2 cellular contexts compared by ENCODE assay signal in genomic region chr15:79294075-79294474, GRCh38.
TF ChIP-seq lines count a peak whose summit lies in the region.

No MANE protein-coding gene starts in this region.

TF ChIP-seq in HepG2, 621 proteins besides CTCF, POLR2A, EP300 and RAD21:
- TF ChIP-seq REST (IDR thresholded peaks at IDR 0.05; ENCODE audit: borderline replicate concordance in 1 of 2, low read depth in 1 of 2, low read length in 2 of 2) (peak; percentile 1 to 81; a peak in 3 of 4 replicates), ZNF709 (CRISPR knock-in tag; IDR thresholded peaks at IDR 0.05) (no peak)

TF ChIP-seq in WTC11, 78 proteins besides CTCF, POLR2A, EP300 and RAD21:
- TF ChIP-seq NFYB (CRISPR knock-in tag; conservative IDR thresholded peaks at IDR 0.05; ENCODE audit: low read depth) = no peak
- TF ChIP-seq ZNF281 (CRISPR knock-in tag; IDR thresholded peaks at IDR 0.05) = no peak
- TF ChIP-seq ESRRA (CRISPR knock-in tag; IDR thresholded peaks at IDR 0.05; ENCODE audit: borderline replicate concordance) = no peak
- TF ChIP-seq, protein P1, sequence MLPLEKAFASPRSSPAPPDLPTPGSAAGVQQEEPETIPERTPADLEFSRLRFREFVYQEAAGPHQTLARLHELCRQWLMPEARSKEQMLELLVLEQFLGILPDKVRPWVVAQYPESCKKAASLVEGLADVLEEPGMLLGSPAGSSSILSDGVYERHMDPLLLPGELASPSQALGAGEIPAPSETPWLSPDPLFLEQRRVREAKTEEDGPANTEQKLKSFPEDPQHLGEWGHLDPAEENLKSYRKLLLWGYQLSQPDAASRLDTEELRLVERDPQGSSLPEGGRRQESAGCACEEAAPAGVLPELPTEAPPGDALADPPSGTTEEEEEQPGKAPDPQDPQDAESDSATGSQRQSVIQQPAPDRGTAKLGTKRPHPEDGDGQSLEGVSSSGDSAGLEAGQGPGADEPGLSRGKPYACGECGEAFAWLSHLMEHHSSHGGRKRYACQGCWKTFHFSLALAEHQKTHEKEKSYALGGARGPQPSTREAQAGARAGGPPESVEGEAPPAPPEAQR (CRISPR knock-in tag; IDR thresholded peaks at IDR 0.05) = no peak
- no peak for TF ChIP-seq ZNF396 (CRISPR knock-in tag; IDR thresholded peaks at IDR 0.05; ENCODE audit: borderline replicate concordance)
- TF ChIP-seq JUN (CRISPR knock-in tag; IDR thresholded peaks at IDR 0.05) = no peak
- TF ChIP-seq, protein P2, sequence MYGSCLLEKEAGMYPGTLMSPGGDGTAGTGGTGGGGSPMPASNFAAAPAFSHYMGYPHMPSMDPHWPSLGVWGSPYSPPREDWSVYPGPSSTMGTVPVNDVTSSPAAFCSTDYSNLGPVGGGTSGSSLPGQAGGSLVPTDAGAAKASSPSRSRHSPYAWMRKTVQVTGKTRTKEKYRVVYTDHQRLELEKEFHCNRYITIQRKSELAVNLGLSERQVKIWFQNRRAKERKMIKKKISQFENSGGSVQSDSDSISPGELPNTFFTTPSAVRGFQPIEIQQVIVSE (CRISPR knock-in tag; IDR thresholded peaks at IDR 0.05; ENCODE audit: borderline replicate concordance) = no peak
- no peak for TF ChIP-seq SOX15 (CRISPR knock-in tag; IDR thresholded peaks at IDR 0.05)
- no peak for TF ChIP-seq USF2 (CRISPR knock-in tag; IDR thresholded peaks at IDR 0.05)
- TF ChIP-seq, protein P3, sequence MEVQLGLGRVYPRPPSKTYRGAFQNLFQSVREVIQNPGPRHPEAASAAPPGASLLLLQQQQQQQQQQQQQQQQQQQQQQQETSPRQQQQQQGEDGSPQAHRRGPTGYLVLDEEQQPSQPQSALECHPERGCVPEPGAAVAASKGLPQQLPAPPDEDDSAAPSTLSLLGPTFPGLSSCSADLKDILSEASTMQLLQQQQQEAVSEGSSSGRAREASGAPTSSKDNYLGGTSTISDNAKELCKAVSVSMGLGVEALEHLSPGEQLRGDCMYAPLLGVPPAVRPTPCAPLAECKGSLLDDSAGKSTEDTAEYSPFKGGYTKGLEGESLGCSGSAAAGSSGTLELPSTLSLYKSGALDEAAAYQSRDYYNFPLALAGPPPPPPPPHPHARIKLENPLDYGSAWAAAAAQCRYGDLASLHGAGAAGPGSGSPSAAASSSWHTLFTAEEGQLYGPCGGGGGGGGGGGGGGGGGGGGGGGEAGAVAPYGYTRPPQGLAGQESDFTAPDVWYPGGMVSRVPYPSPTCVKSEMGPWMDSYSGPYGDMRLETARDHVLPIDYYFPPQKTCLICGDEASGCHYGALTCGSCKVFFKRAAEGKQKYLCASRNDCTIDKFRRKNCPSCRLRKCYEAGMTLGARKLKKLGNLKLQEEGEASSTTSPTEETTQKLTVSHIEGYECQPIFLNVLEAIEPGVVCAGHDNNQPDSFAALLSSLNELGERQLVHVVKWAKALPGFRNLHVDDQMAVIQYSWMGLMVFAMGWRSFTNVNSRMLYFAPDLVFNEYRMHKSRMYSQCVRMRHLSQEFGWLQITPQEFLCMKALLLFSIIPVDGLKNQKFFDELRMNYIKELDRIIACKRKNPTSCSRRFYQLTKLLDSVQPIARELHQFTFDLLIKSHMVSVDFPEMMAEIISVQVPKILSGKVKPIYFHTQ (CRISPR knock-in tag; IDR thresholded peaks at IDR 0.05) = no peak
- no peak for TF ChIP-seq GRHL2 (CRISPR knock-in tag; IDR thresholded peaks at IDR 0.05; ENCODE audit: insufficient replicate concordance, severe bottlenecking)
- no peak for TF ChIP-seq JAZF1 (CRISPR knock-in tag; IDR thresholded peaks at IDR 0.05)
TF ChIP-seq in WTC11: peak in this region for 0.
